Comparison of ENCODE assay signal across 2 cellular contexts in the genomic region with DNA sequence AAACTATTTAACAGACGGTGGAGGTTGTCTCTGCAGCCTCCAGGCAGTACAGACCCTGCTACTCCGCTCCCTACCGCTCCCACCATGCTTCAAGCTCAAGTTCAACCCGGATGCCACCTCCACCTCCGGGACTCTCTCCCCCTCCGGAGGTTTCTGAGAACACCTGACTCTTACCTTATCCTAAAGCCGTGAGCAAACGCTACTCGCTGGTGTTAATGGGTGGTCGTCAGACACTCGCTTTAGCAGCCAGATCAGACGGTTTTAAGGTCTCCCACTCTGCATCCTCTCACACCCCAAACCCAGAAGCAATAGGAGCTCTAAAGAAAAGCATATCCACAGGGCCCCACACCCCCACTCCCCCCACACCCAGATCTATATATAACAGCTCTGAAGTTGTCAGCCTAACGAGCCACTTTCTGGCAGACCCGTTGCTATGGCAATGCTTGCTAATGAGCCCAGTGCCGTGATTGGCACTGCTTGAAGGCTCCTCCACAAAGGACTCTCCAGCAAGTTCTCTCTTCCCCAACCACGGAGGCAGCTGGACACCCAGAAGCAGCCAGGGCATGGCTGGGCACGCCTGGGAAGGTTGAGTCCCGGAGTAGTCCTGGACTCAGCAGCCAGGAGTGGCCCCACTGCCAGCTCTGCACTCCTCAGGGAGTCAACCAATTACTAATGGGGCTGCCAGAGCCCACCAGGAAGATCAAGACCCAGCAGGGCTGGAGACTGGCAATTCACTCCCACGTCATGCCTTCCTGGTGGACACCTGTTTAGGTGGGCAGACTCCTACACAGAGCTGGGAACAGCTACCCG.
TF ChIP-seq lines count a peak whose summit lies in the region.

No MANE protein-coding gene starts in this region.

TF ChIP-seq in H1, 55 proteins besides CTCF, POLR2A, EP300 and RAD21 (continued from another document):
- TF ChIP-seq BCL11A (IDR thresholded peaks at IDR 0.05; ENCODE audit: low read depth in 2 of 2, low read length in 2 of 2) = no peak
- TF ChIP-seq SIRT6 (IDR thresholded peaks at IDR 0.05; ENCODE audit: low read length) = no peak
- TF ChIP-seq SUZ12 (IDR thresholded peaks at IDR 0.05; ENCODE audit: low read length) = no peak
- no peak for TF ChIP-seq POU5F1 (IDR thresholded peaks at IDR 0.05; ENCODE audit: low read depth, low read length)
- TF ChIP-seq NRF1 (IDR thresholded peaks at IDR 0.05; ENCODE audit: low read depth, low read length) = no peak
- no peak for TF ChIP-seq SIX5 (IDR thresholded peaks at IDR 0.05; ENCODE audit: low read depth, low read length)
- no peak for TF ChIP-seq SP2 (IDR thresholded peaks at IDR 0.05; ENCODE audit: low read length)
- no peak for TF ChIP-seq HDAC2 (IDR thresholded peaks at IDR 0.05; ENCODE audit: borderline replicate concordance in 1 of 2, low read depth in 2 of 2, low read length in 2 of 2)
- TF ChIP-seq RXRA (IDR thresholded peaks at IDR 0.05; ENCODE audit: insufficient read depth, low read depth, low read length) = no peak
- TF ChIP-seq, protein P1, sequence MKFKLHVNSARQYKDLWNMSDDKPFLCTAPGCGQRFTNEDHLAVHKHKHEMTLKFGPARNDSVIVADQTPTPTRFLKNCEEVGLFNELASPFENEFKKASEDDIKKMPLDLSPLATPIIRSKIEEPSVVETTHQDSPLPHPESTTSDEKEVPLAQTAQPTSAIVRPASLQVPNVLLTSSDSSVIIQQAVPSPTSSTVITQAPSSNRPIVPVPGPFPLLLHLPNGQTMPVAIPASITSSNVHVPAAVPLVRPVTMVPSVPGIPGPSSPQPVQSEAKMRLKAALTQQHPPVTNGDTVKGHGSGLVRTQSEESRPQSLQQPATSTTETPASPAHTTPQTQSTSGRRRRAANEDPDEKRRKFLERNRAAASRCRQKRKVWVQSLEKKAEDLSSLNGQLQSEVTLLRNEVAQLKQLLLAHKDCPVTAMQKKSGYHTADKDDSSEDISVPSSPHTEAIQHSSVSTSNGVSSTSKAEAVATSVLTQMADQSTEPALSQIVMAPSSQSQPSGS (IDR thresholded peaks at IDR 0.05; ENCODE audit: low read length) = no peak
- no peak for TF ChIP-seq ASH2L (IDR thresholded peaks at IDR 0.05; ENCODE audit: low read length)
- no peak for TF ChIP-seq POLR2AphosphoS5 (IDR thresholded peaks at IDR 0.05; ENCODE audit: low read depth, low read length)
- no peak for TF ChIP-seq SIN3A (conservative IDR thresholded peaks at IDR 0.05 in 1 of 2, IDR thresholded peaks at IDR 0.05 in 1 of 2; ENCODE audit: low read depth in 1 of 2, low read length in 2 of 2)
- TF ChIP-seq GTF2F1 (IDR thresholded peaks at IDR 0.05; ENCODE audit: borderline replicate concordance, low read depth, low read length) = no peak
- TF ChIP-seq CBX8 (IDR thresholded peaks at IDR 0.05; ENCODE audit: borderline replicate concordance, low read depth, low read length) = no peak
- no peak for TF ChIP-seq TEAD4 (IDR thresholded peaks at IDR 0.05; ENCODE audit: low read depth, low read length)
- no peak for TF ChIP-seq CEBPB (IDR thresholded peaks at IDR 0.05; ENCODE audit: low read depth, low read length)

TF ChIP-seq in HEK293T, 16 proteins besides CTCF, POLR2A, EP300 and RAD21 (continued from another document):
- TF ChIP-seq L3MBTL2 (conservative IDR thresholded peaks at IDR 0.05) (no peak), FOXK2 (IDR thresholded peaks at IDR 0.05) (no peak), SP1 (IDR thresholded peaks at IDR 0.05) (no peak), HDGF (IDR thresholded peaks at IDR 0.05; ENCODE audit: borderline replicate concordance) (no peak)
